Comparison of ENCODE assay signal across 8 cellular contexts in the genomic region with DNA sequence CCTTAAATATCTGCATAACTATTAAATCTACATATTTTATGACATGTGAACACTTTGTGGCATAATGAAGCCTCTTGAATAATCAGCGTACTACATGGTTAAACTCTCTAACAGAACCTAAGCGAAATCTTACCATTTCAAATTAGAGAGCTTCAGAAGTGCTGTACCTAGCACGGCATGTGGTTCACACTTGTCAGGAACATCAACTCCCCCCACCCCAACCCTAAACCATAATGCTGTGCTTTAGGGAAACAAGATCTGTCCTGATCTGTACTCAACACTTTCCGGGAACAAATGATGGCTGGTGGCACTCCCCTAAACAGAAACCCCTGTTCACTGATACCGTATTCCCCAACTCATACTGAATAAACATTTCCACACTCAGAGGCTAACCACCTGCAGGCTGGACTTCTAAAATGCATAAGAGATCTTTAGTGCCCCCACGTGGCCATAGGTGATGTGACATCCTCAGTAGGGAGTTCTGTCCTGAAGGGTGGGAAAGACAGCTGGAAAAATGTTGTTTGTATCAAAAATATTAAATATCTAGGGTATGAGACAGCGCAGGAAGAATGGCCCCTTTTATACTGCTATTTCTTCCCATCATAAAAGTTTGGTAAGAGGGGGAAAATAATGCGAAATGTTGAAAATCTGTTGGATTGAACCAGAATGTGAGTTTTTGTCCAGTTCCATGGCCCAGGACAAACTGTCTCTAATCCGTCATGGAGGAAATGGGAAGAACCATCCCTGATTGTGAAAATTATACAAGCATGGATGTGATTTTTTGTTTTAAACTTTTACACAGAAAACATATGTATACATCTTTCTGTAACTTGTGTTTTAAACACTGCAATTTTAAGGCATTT.
DNase-seq lines count a peak whose midpoint lies in the region; ATAC-seq and TF ChIP-seq lines count a peak whose summit lies in the region.

No MANE protein-coding gene starts in this region.

- H3K27me3 ChIP-seq in left lung, result peaks cover 0 to 5% of the 10 kb centered on the region in 2 donors

- no peak overlapping the region for H3K27ac ChIP-seq in left lung

- no peaks in the 10 kb centered on the region for H3K9me3 ChIP-seq in left lung

- no peaks in the 10 kb centered on the region for H3K36me3 ChIP-seq in left lung

- intact Hi-C loops in left lung (cut with DNase I), result no loop called here

- no peaks in the 10 kb centered on the region for H3K4me1 ChIP-seq in left lung

- DNase-seq in AG20443 (ENCODE audit: low spot score), result peak; percentile 78
- DNase-seq in H4 (ENCODE audit: low spot score), result peak; percentile 66
- DNase-seq in NCI-H345 treated with DMSO at 0.1 percent for 48 hours (lab: John Stamatoyannopoulos, UW; ENCODE audit: unreplicated experiment), result peak; percentile 56
- peak; percentile 25 to 45 for DNase-seq in activated CD4-positive, alpha-beta T cell treated with anti-CD3 and anti-CD28 coated beads for 24 hours (ENCODE audit: low read depth in 2 of 2)
- peak; percentile 88 for DNase-seq in choroid plexus epithelial cell (ENCODE audit: low read depth)
- peak in 1 of 2 donors; percentile 46 for DNase-seq in left lung
- peak in 2 of 3 donors; percentile 1 to 14 for DNase-seq in stimulated activated CD4-positive, alpha-beta T cell treated with anti-CD3 and anti-CD28 coated beads, TNF-alpha, amount 100 ng/mL, for 1 hour (ENCODE audit: low read depth in 3 of 3, low spot score in 1 of 3)

- ATAC-seq in left lung (peak; percentile 99), GM19023 (IDR thresholded peaks at IDR 0.05; ENCODE audit: unreplicated experiment) (no peak)

- H3K4me3 ChIP-seq in choroid plexus epithelial cell (ENCODE audit: low read depth, low read length), result no peak overlapping the region
- H3K4me3 ChIP-seq in left lung, result no peak overlapping the region

- peak; percentile 88 for TF ChIP-seq CTCF in choroid plexus epithelial cell (conservative IDR thresholded peaks at IDR 0.05; ENCODE audit: low read depth, low read length)
- peak; percentile 72 to 74 for TF ChIP-seq CTCF in left lung (IDR thresholded peaks at IDR 0.05)
